Comparison of ENCODE assay signal across 12 cellular contexts in the genomic region with DNA sequence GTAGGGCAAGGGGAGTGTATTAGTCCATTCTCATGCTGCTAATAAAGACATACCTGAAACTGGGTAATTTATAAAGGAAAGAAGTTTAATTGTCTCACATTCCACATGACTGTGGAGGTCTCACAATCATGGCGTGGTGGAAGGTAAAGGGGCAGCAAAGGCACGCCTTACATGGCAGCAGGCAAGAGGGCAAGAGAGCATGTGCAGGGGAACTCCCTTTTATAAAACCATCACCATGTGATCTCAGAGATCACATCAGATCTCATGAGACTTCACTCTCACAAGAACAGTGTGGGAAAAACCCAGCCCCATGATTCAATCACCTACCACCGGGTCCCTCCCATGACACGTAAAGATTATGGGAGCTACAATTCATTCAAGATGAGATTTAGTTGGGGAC. TPM values are rescaled to one million over a fixed set of nuclear protein-coding genes. Genes with fewer than 3 reads are reported as not detected.
DNase-seq lines count a peak whose midpoint lies in the region; ATAC-seq, FAIRE-seq and TF ChIP-seq lines count a peak whose summit lies in the region.
"Had no signal": no experiment of that assay in that cellular context is flagged by ENCODE, and none has a peak within 500 bp of the region (broad histone marks: within the 10 kb centered on the region; RNA-seq: fewer than 3 reads in every experiment).

No MANE protein-coding gene starts in this region.

- no peaks in the 10 kb centered on the region for H3K27me3 Mint-ChIP-seq in activated T-helper 1 cell treated with anti-CD3 and anti-CD28 coated beads, Interleukin-12 subunit alpha, Interleukin-12 subunit beta, Interleukin-2, Interleukin-4 antibody, amounts not matched to agents 30 ng/mL and 10 ng/mL and 1 ng/mL, durations not matched to agents 14 hours and 24 hours and 36 hours (ENCODE audit: insufficient read depth)
- H3K27me3 Mint-ChIP-seq in natural killer cell (ENCODE audit: low read depth in 2 of 2) (no peaks in the 10 kb centered on the region), neural progenitor cell (ENCODE audit: insufficient read depth, low read depth) (no peaks in the 10 kb centered on the region)
- H3K27me3 Mint-ChIP-seq: CD8-positive, alpha-beta memory T cell had no signal

- peak overlapping the region in 8 of 11 experiments; percentile 30 to 78 (median 66); a peak in 16 of 22 replicates for H3K4me2 ChIP-seq in BLaER1 treated with 17β-estradiol and CSF1 and Interleukin-3, amounts not matched to agents 10 nM and 100 nM
- H3K4me2 ChIP-seq in neural progenitor cell = no peak overlapping the region

- H3K9me3 ChIP-seq in BLaER1 treated with 17β-estradiol and CSF1 and Interleukin-3, amounts not matched to agents 10 nM and 100 nM (replicated peaks in 1 of 11) = peaks cover 0 to 13% (median 7%) of the 10 kb centered on the region in 11 experiments; a peak in 16 of 22 replicates
- no peaks in the 10 kb centered on the region for H3K9me3 ChIP-seq in neural progenitor cell (ENCODE audit: low read depth)

- H3K4me3 ChIP-seq in BLaER1 treated with 17β-estradiol and CSF1 and Interleukin-3, amounts not matched to agents 10 nM and 100 nM = no peak overlapping the region
- H3K4me3 ChIP-seq in neural progenitor cell = no peak overlapping the region

- no peaks in the 10 kb centered on the region for H3K79me2 ChIP-seq in neural progenitor cell (ENCODE audit: low read depth)

- H3K27ac ChIP-seq in BLaER1 treated with 17β-estradiol and CSF1 and Interleukin-3, amounts not matched to agents 10 nM and 100 nM = peak overlapping the region in 2 of 11 experiments; percentile 14 to 21; a peak in 2 of 22 replicates
- H3K27ac ChIP-seq in neural progenitor cell = no peak overlapping the region

- no peak for TF ChIP-seq CTCF in natural killer cell (IDR thresholded peaks at IDR 0.05)
- TF ChIP-seq CTCF in neural progenitor cell (IDR thresholded peaks at IDR 0.05) = no peak

- peaks cover 11% of the 10 kb centered on the region for H3K36me3 Mint-ChIP-seq in activated T-helper 1 cell treated with anti-CD3 and anti-CD28 coated beads, Interleukin-12 subunit alpha, Interleukin-12 subunit beta, Interleukin-2, Interleukin-4 antibody, amounts not matched to agents 30 ng/mL and 10 ng/mL and 1 ng/mL, durations not matched to agents 14 hours and 24 hours and 36 hours (ENCODE audit: low read depth)
- H3K36me3 Mint-ChIP-seq in natural killer cell (no peaks in the 10 kb centered on the region), neural progenitor cell (no peaks in the 10 kb centered on the region)

- H3K27me3 ChIP-seq in BLaER1 treated with 17β-estradiol and CSF1 and Interleukin-3, amounts not matched to agents 10 nM and 100 nM = no peaks in the 10 kb centered on the region
- H3K27me3 ChIP-seq in neural progenitor cell = no peaks in the 10 kb centered on the region

- FAIRE-seq in frontal cortex (lab: Jason Lieb, UNC) = no peak

- H3K27ac Mint-ChIP-seq in activated T-helper 1 cell treated with anti-CD3 and anti-CD28 coated beads, Interleukin-12 subunit alpha, Interleukin-12 subunit beta, Interleukin-2, Interleukin-4 antibody, amounts not matched to agents 30 ng/mL and 10 ng/mL and 1 ng/mL, durations not matched to agents 14 hours and 24 hours and 36 hours = peak overlapping the region; percentile 72
- H3K27ac Mint-ChIP-seq in natural killer cell (peak overlapping the region in 1 of 2 donors; percentile 72), neural progenitor cell (no peak overlapping the region)

- peaks cover 36% of the 10 kb centered on the region for H3K4me1 Mint-ChIP-seq in activated T-helper 1 cell treated with anti-CD3 and anti-CD28 coated beads, Interleukin-12 subunit alpha, Interleukin-12 subunit beta, Interleukin-2, Interleukin-4 antibody, amounts not matched to agents 30 ng/mL and 10 ng/mL and 1 ng/mL, durations not matched to agents 14 hours and 24 hours and 36 hours (ENCODE audit: low read depth)
- H3K4me1 Mint-ChIP-seq in natural killer cell (peaks cover 17 to 21% of the 10 kb centered on the region in 2 donors), neural progenitor cell (peaks cover 14% of the 10 kb centered on the region)

- DNase-seq in activated T-helper 1 cell treated with anti-CD3 and anti-CD28 coated beads, Interleukin-12 subunit alpha, Interleukin-12 subunit beta, Interleukin-2, Interleukin-4 antibody, amounts not matched to agents 30 ng/mL and 10 ng/mL and 1 ng/mL, durations not matched to agents 14 hours and 24 hours and 36 hours (ENCODE audit: low spot score) = no peak
- no peak for DNase-seq in natural killer cell
- DNase-seq in frontal cortex (ENCODE audit: low spot score in 2 of 2) = no peak
- no peak for DNase-seq in dermis blood vessel endothelial cell
- no peak for DNase-seq in germinal center (ENCODE audit: low spot score)
- no peak for DNase-seq in neural progenitor cell (ENCODE audit: low spot score)
- DNase-seq: activated gamma-delta T cell treated with Interleukin-2 at 50 U/mL for 16 hours; CD8-positive, alpha-beta memory T cell; NCI-H1436; T-helper 1 cell had no signal

- peaks cover 0 to 14% (median 0%) of the 10 kb centered on the region in 11 experiments; a peak in 3 of 22 replicates for H4K20me1 ChIP-seq in BLaER1 treated with 17β-estradiol and CSF1 and Interleukin-3, amounts not matched to agents 10 nM and 100 nM
- H4K20me1 ChIP-seq in neural progenitor cell (ENCODE audit: low read depth) = no peaks in the 10 kb centered on the region

- intact Hi-C loops in activated T-helper 1 cell treated with anti-CD3 and anti-CD28 coated beads, Interleukin-12 subunit alpha, Interleukin-12 subunit beta, Interleukin-2, Interleukin-4 antibody, amounts not matched to agents 30 ng/mL and 10 ng/mL and 1 ng/mL, durations not matched to agents 14 hours and 24 hours and 36 hours (cut with micrococcal nuclease) = loop anchor here (1.0 to 10.0 kb wide), 2 partner anchors 38 to 579 kb away; no protein-coding TSS in a partner anchor
- intact Hi-C loops in natural killer cell (cut with micrococcal nuclease) = no loop called here

- no peak overlapping the region for H3K4me3 Mint-ChIP-seq in activated T-helper 1 cell treated with anti-CD3 and anti-CD28 coated beads, Interleukin-12 subunit alpha, Interleukin-12 subunit beta, Interleukin-2, Interleukin-4 antibody, amounts not matched to agents 30 ng/mL and 10 ng/mL and 1 ng/mL, durations not matched to agents 14 hours and 24 hours and 36 hours
- H3K4me3 Mint-ChIP-seq in natural killer cell = no peak overlapping the region
- H3K4me3 Mint-ChIP-seq in neural progenitor cell = no peak overlapping the region
- H3K4me3 Mint-ChIP-seq: CD8-positive, alpha-beta memory T cell had no signal

- no peak overlapping the region for H3K9ac ChIP-seq in BLaER1 treated with 17β-estradiol and CSF1 and Interleukin-3, amounts not matched to agents 10 nM and 100 nM
- H3K9ac ChIP-seq in neural progenitor cell = no peak overlapping the region

- peaks cover 4% of the 10 kb centered on the region for H3K9me3 Mint-ChIP-seq in activated T-helper 1 cell treated with anti-CD3 and anti-CD28 coated beads, Interleukin-12 subunit alpha, Interleukin-12 subunit beta, Interleukin-2, Interleukin-4 antibody, amounts not matched to agents 30 ng/mL and 10 ng/mL and 1 ng/mL, durations not matched to agents 14 hours and 24 hours and 36 hours
- H3K9me3 Mint-ChIP-seq in natural killer cell = no peaks in the 10 kb centered on the region
- no peaks in the 10 kb centered on the region for H3K9me3 Mint-ChIP-seq in neural progenitor cell
- H3K9me3 Mint-ChIP-seq: CD8-positive, alpha-beta memory T cell had no signal

- ATAC-seq in GM21390 (IDR thresholded peaks at IDR 0.05; ENCODE audit: unreplicated experiment) (peak; percentile 36), natural killer cell (peak in 2 of 3 donors; percentile 29 to 30)

- H2AFZ ChIP-seq in neural progenitor cell (replicated peaks) = no peak overlapping the region

- no peaks in the 10 kb centered on the region for H3F3A ChIP-seq in neural progenitor cell (ENCODE audit: low read depth)

- peaks cover 30 to 42% (median 36%) of the 10 kb centered on the region in 10 experiments for H3K4me1 ChIP-seq in BLaER1 treated with 17β-estradiol and CSF1 and Interleukin-3, amounts not matched to agents 10 nM and 100 nM
- no peaks in the 10 kb centered on the region for H3K4me1 ChIP-seq in neural progenitor cell

- H3K36me3 ChIP-seq in BLaER1 treated with 17β-estradiol and CSF1 and Interleukin-3, amounts not matched to agents 10 nM and 100 nM = peaks cover 0 to 34% (median 3%) of the 10 kb centered on the region in 11 experiments; a peak in 11 of 22 replicates
- H3K36me3 ChIP-seq in neural progenitor cell = no peaks in the 10 kb centered on the region

RNA-seq across cellular contexts. Expression of gene SUMF1, which starts 41.4 kb away (rescaled TPM):
- 6.1 and 7.0 TPM in 2 replicates for total RNA-seq in activated T-helper 1 cell treated with anti-CD3 and anti-CD28 coated beads, Interleukin-12 subunit alpha, Interleukin-12 subunit beta, Interleukin-2, Interleukin-4 antibody, amounts not matched to agents 30 ng/mL and 10 ng/mL and 1 ng/mL, durations not matched to agents 14 hours and 24 hours and 36 hours
- 10 to 100 TPM; 16.3 to 19.8 (median 19.3) TPM for total RNA-seq in natural killer cell
- 25.7 TPM for total RNA-seq in frontal cortex
- 97.2 and 102 TPM in 2 replicates for total RNA-seq in dermis blood vessel endothelial cell
- 10.6 and 15.8 TPM in 2 replicates for total RNA-seq in neural progenitor cell (ENCODE audit: low replicate concordance)
